ENCODE assay signal across 8 cellular contexts in the genomic region with DNA sequence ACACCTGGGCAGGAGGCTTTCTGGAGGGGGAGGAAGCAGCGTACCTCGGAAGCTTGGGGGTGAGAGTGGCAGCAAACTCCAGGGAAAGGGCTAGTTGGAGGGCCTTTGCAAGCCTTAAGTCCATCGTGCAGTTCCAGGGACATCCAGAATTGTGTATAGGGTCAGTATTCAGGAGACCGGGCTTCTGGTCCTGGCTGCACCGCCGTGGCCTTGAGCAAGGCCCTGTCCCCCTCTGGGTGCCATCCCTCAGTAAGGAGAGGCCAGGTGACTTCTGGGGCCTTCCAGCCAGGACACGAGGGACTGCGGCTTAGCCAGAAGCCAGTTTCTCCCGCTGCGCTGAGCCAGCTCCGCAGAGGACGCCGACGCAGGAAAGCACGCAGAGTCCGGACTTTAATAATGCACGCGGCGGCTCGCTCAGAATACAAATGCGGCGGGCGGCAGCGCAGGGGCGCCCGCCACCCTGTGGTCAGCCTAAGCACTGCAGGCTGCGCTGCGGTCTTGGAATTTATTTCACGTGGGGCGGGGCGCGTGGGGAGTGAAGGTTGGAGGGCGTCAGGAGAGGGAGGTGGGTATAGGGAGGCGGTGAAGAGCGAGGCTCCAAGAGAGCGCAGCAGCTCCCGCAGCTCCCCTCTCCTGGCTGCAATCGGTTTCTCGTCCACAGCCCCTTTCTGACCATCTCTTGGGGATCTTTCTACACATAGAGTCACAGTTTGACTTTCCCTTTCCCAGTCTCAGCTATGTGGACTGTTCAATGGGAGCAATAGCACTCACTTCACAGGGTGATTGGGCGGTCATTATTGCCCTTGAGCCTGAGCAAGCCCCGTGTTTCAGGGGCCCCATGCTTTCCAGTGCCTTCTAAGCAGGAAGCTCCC.
A peak's percentile ranks its signal among the peaks of the same experiment; 100 is the strongest.
DNase-seq lines count a peak whose midpoint lies in the region; ATAC-seq and TF ChIP-seq lines count a peak whose summit lies in the region.

No MANE protein-coding gene starts in this region.

- H3K27me3 ChIP-seq in OCI-LY3 (ENCODE audit: low read depth, low read length) (no peaks in the 10 kb centered on the region), neural progenitor cell (peaks cover 18% of the 10 kb centered on the region)

- peak; percentile 85 for ATAC-seq in GM19452 (IDR thresholded peaks at IDR 0.05; ENCODE audit: unreplicated experiment)
- ATAC-seq in HG03571 (IDR thresholded peaks at IDR 0.05; ENCODE audit: unreplicated experiment) = peak; percentile 82
- ATAC-seq in activated T-cell treated with anti-CD3 and anti-CD28 coated beads, Interleukin-2, amount 50 U/mL, for 72 hours (replicated peaks in 1 of 2) = peak; percentile 81 to 85

- no peaks in the 10 kb centered on the region for H4K20me1 ChIP-seq in OCI-LY3 (ENCODE audit: insufficient read depth, low read length)
- no peaks in the 10 kb centered on the region for H4K20me1 ChIP-seq in neural progenitor cell (ENCODE audit: low read depth)

- H3K4me3 Mint-ChIP-seq in activated T-cell treated with anti-CD3 and anti-CD28 coated beads, Interleukin-2, amount 50 U/mL, for 72 hours = peak overlapping the region; percentile 44 to 58
- H3K4me3 Mint-ChIP-seq in neural progenitor cell = peak overlapping the region; percentile 33

- H3K36me3 ChIP-seq in OCI-LY3 (replicated peaks; ENCODE audit: low read depth, low read length) (no peaks in the 10 kb centered on the region), neural progenitor cell (no peaks in the 10 kb centered on the region)

- H3K4me1 ChIP-seq in OCI-LY3 (ENCODE audit: low read length) = no peaks in the 10 kb centered on the region; the same call in 1 of the 2 replicates
- no peaks in the 10 kb centered on the region for H3K4me1 ChIP-seq in neural progenitor cell

- H3K27me3 Mint-ChIP-seq in activated T-cell treated with anti-CD3 and anti-CD28 coated beads, Interleukin-2, amount 50 U/mL, for 72 hours (ENCODE audit: low read depth) = peaks cover 40% of the 10 kb centered on the region
- no peaks in the 10 kb centered on the region for H3K27me3 Mint-ChIP-seq in neural progenitor cell (ENCODE audit: insufficient read depth, low read depth)

- H2AFZ ChIP-seq in OCI-LY3 (ENCODE audit: low read depth, low read length) (peak overlapping the region; percentile 93), neural progenitor cell (replicated peaks) (no peak overlapping the region)

- H3K27ac Mint-ChIP-seq in activated T-cell treated with anti-CD3 and anti-CD28 coated beads, Interleukin-2, amount 50 U/mL, for 72 hours = no peak overlapping the region
- H3K27ac Mint-ChIP-seq in neural progenitor cell = no peak overlapping the region

- peak overlapping the region; percentile 80 for H3K4me2 ChIP-seq in OCI-LY3 (ENCODE audit: low read length)
- H3K4me2 ChIP-seq in neural progenitor cell = peak overlapping the region; percentile 50

- H3K4me3 ChIP-seq in OCI-LY3 (ENCODE audit: low read length) (peak overlapping the region; percentile 65), fibroblast of pulmonary artery (replicated peaks; ENCODE audit: low read depth, low read length) (peak overlapping the region; percentile 14), neural progenitor cell (peak overlapping the region; percentile 6)

- peak; percentile 77 for TF ChIP-seq CTCF in OCI-LY3 (IDR thresholded peaks at IDR 0.05; ENCODE audit: low read depth, low read length)
- TF ChIP-seq CTCF in fibroblast of pulmonary artery (IDR thresholded peaks at IDR 0.05; ENCODE audit: low read length, missing control alignments) = peak; percentile 71
- peak; percentile 80 for TF ChIP-seq CTCF in neural progenitor cell (IDR thresholded peaks at IDR 0.05)

- peak overlapping the region; percentile 33; the same call in 1 of the 2 replicates for H3K9ac ChIP-seq in OCI-LY3 (ENCODE audit: low read length)
- H3K9ac ChIP-seq in neural progenitor cell = no peak overlapping the region

- no peaks in the 10 kb centered on the region for H3F3A ChIP-seq in neural progenitor cell (ENCODE audit: low read depth)

- peaks cover 5% of the 10 kb centered on the region for H3K4me1 Mint-ChIP-seq in activated T-cell treated with anti-CD3 and anti-CD28 coated beads, Interleukin-2, amount 50 U/mL, for 72 hours (ENCODE audit: low read depth)
- peaks cover 7% of the 10 kb centered on the region for H3K4me1 Mint-ChIP-seq in neural progenitor cell

- H3K9me3 ChIP-seq in OCI-LY3 (ENCODE audit: insufficient read depth, low read length) = no peaks in the 10 kb centered on the region
- H3K9me3 ChIP-seq in neural progenitor cell (ENCODE audit: low read depth) = no peaks in the 10 kb centered on the region

- H3K79me2 ChIP-seq in OCI-LY3 (ENCODE audit: low read length) (no peaks in the 10 kb centered on the region), neural progenitor cell (ENCODE audit: low read depth) (no peaks in the 10 kb centered on the region)

- H3K36me3 Mint-ChIP-seq in activated T-cell treated with anti-CD3 and anti-CD28 coated beads, Interleukin-2, amount 50 U/mL, for 72 hours (ENCODE audit: insufficient read depth in 2 of 2) = no peaks in the 10 kb centered on the region
- no peaks in the 10 kb centered on the region for H3K36me3 Mint-ChIP-seq in neural progenitor cell

- H3K27ac ChIP-seq in OCI-LY3 (ENCODE audit: low read length) = no peak overlapping the region
- no peak overlapping the region for H3K27ac ChIP-seq in neural progenitor cell

- DNase-seq in COR-L47 (lab: John Stamatoyannopoulos, UW) (peak; percentile 50), fibroblast of pulmonary artery (ENCODE audit: low read depth) (peak; percentile 50), neural progenitor cell (ENCODE audit: low spot score) (peak; percentile 84), stromal cell of bone marrow (ENCODE audit: low read depth) (peak; percentile 11)
- DNase-seq in activated T-cell treated with anti-CD3 and anti-CD28 coated beads, Interleukin-2, amount 50 U/mL, for 72 hours = peak; percentile 52 to 65

- no peaks in the 10 kb centered on the region for H3K9me3 Mint-ChIP-seq in activated T-cell treated with anti-CD3 and anti-CD28 coated beads, Interleukin-2, amount 50 U/mL, for 72 hours
- H3K9me3 Mint-ChIP-seq in neural progenitor cell = no peaks in the 10 kb centered on the region

Comparison
In these comparisons a context has a peak if more than half of its experiments do, and no peak if none do; other contexts are left out.
1. DNase-seq: peak in every context shown above with its lines; median percentile 84 in neural progenitor cell; 58 in activated T-cell treated with anti-CD3 and anti-CD28 coated beads, Interleukin-2, amount 50 U/mL, for 72 hours; 50 in COR-L47; 50 in fibroblast of pulmonary artery; 11 in stromal cell of bone marrow.
2. H3K4me3 ChIP-seq: peak in every context shown above with its lines; median percentile 65 in OCI-LY3; 14 in fibroblast of pulmonary artery; 6 in neural progenitor cell.